ENCODE assay signal across 8 cellular contexts in genomic region chr13:20704459-20705069, GRCh38. TPM values are rescaled to one million over a fixed set of nuclear protein-coding genes. Genes with fewer than 3 reads are reported as not detected.
DNase-seq lines count a peak whose midpoint lies in the region; ATAC-seq, FAIRE-seq and TF ChIP-seq lines count a peak whose summit lies in the region.

No MANE protein-coding gene starts in this region.

- peak overlapping the region; percentile 44 for H3K27ac Mint-ChIP-seq in central memory CD8-positive, alpha-beta T cell (ENCODE audit: low read depth)
- H3K27ac Mint-ChIP-seq in mesothelial cell of epicardium, result peak overlapping the region; percentile 80

- CTCF ChIA-PET in A549 (lab: Yijun Ruan, JAX), result interaction anchor here (0.9 to 1.7 kb wide), 7 partner anchors 24 to 523 kb away, joined by 3 to 4 read pairs (median 3); no protein-coding TSS in a partner anchor

- H3K27me3 Mint-ChIP-seq in central memory CD8-positive, alpha-beta T cell, result peaks cover 17% of the 10 kb centered on the region
- H3K27me3 Mint-ChIP-seq in mesothelial cell of epicardium (ENCODE audit: low read depth), result peaks cover 4% of the 10 kb centered on the region

- TF ChIP-seq RAD21 in A549 (conservative IDR thresholded peaks at IDR 0.05 in 1 of 2, IDR thresholded peaks at IDR 0.05 in 1 of 2), result no peak

- no peak for TF ChIP-seq POLR2A in A549 (IDR thresholded peaks at IDR 0.05; ENCODE audit: low read length)

- TF ChIP-seq CTCF in A549 (IDR thresholded peaks at IDR 0.05), result no peak
- no peak for TF ChIP-seq CTCF in HL-60 (IDR thresholded peaks at IDR 0.05; ENCODE audit: insufficient read depth, low read length)
- TF ChIP-seq CTCF in mesothelial cell of epicardium (IDR thresholded peaks at IDR 0.05; ENCODE audit: unreplicated experiment), result peak; percentile 1

- 70% methylated on average over 8 of the region's 20 CpGs for WGBS in A549 (ENCODE audit: missing lambda C conversion rate)

- H3K9me3 ChIP-seq in A549, result no peaks in the 10 kb centered on the region

- H3K36me3 Mint-ChIP-seq in central memory CD8-positive, alpha-beta T cell (ENCODE audit: insufficient read depth), result peaks cover 7% of the 10 kb centered on the region
- no peaks in the 10 kb centered on the region for H3K36me3 Mint-ChIP-seq in mesothelial cell of epicardium

- peaks cover 6% of the 10 kb centered on the region for H3K4me1 Mint-ChIP-seq in central memory CD8-positive, alpha-beta T cell
- H3K4me1 Mint-ChIP-seq in mesothelial cell of epicardium, result peaks cover 25% of the 10 kb centered on the region

- TF ChIP-seq EP300 in A549 (IDR thresholded peaks at IDR 0.05), result no peak

- H3K4me3 ChIP-seq in A549 (peak overlapping the region; percentile 63), HL-60 (replicated peaks; ENCODE audit: insufficient read depth, low read length) (peak overlapping the region; percentile 73)

- no peak for DNase-seq in A549 (ENCODE audit: low read depth in 1 of 2, low spot score in 1 of 2)
- no peak for DNase-seq in HL-60 (ENCODE audit: low read depth in 1 of 2, low spot score in 1 of 2)
- no peak for DNase-seq in central memory CD8-positive, alpha-beta T cell (ENCODE audit: low spot score in 2 of 2)
- no peak for DNase-seq in mesothelial cell of epicardium (ENCODE audit: low spot score in 2 of 2, unreplicated experiment in 2 of 2)
- DNase-seq in dedifferentiated amniotic fluid mesenchymal stem cell (ENCODE audit: extremely low spot score), result no peak

- no peaks in the 10 kb centered on the region for H3K27me3 ChIP-seq in HL-60 (ENCODE audit: insufficient read depth, poor library complexity, severe bottlenecking)

- H3K27ac ChIP-seq in A549 (peak overlapping the region in 1 of 2 experiments; percentile 96; a peak in 3 of 6 replicates), HL-60 (replicated peaks) (no peak overlapping the region)

- H3K4me2 ChIP-seq in A549, result peak overlapping the region; percentile 80; the same call in 2 of the 3 replicates

- no peak for FAIRE-seq in A549 (lab: Jason Lieb, UNC)

- H3K4me1 ChIP-seq in A549, result peaks cover 16% of the 10 kb centered on the region

- POLR2A ChIA-PET in A549 (lab: Yijun Ruan, JAX), result no interaction called here

- H3K4me3 Mint-ChIP-seq in central memory CD8-positive, alpha-beta T cell, result peak overlapping the region; percentile 72
- H3K4me3 Mint-ChIP-seq in mesothelial cell of epicardium, result peak overlapping the region; percentile 69

- ATAC-seq in A549 (peak; percentile 42 to 58), HG03442 (IDR thresholded peaks at IDR 0.05; ENCODE audit: unreplicated experiment) (no peak), GM19035 (IDR thresholded peaks at IDR 0.05; ENCODE audit: unreplicated experiment) (no peak), HG03135 (IDR thresholded peaks at IDR 0.05; ENCODE audit: unreplicated experiment) (no peak)
- ATAC-seq in central memory CD8-positive, alpha-beta T cell (replicated peaks; ENCODE audit: extremely low read depth, poor library complexity, severe bottlenecking), result no peak

- no peaks in the 10 kb centered on the region for H3K9me3 Mint-ChIP-seq in central memory CD8-positive, alpha-beta T cell
- no peaks in the 10 kb centered on the region for H3K9me3 Mint-ChIP-seq in mesothelial cell of epicardium

TF ChIP-seq in A549, 52 proteins besides CTCF, POLR2A, EP300 and RAD21:
- TF ChIP-seq TP53 (CRISPR knock-in tag; IDR thresholded peaks at IDR 0.05) (no peak), RNF2 (IDR thresholded peaks at IDR 0.05; ENCODE audit: borderline replicate concordance, low read depth) (no peak), JUNB (IDR thresholded peaks at IDR 0.05) (no peak), RFX5 (IDR thresholded peaks at IDR 0.05) (no peak), KDM5A (IDR thresholded peaks at IDR 0.05) (no peak), HOXB5 (CRISPR knock-in tag; IDR thresholded peaks at IDR 0.05) (no peak), NR3C1 (IDR thresholded peaks at IDR 0.05) (no peak), FOSL2 (IDR thresholded peaks at IDR 0.05) (no peak), FOSL2 (CRISPR knock-in tag; IDR thresholded peaks at IDR 0.05) (no peak), RARB (CRISPR knock-in tag; IDR thresholded peaks at IDR 0.05) (no peak), MAZ (IDR thresholded peaks at IDR 0.05; ENCODE audit: borderline replicate concordance, low read depth, low read length) (no peak), JUN (IDR thresholded peaks at IDR 0.05) (no peak), SREBF2 (IDR thresholded peaks at IDR 0.05) (no peak), KDM1A (IDR thresholded peaks at IDR 0.05; ENCODE audit: low read depth) (no peak), RCOR1 (IDR thresholded peaks at IDR 0.05; ENCODE audit: low read depth, low read length) (no peak), EHMT2 (IDR thresholded peaks at IDR 0.05; ENCODE audit: low read depth) (no peak), ESRRA (IDR thresholded peaks at IDR 0.05; ENCODE audit: borderline replicate concordance, low read length) (no peak)
- TF ChIP-seq, protein P1, sequence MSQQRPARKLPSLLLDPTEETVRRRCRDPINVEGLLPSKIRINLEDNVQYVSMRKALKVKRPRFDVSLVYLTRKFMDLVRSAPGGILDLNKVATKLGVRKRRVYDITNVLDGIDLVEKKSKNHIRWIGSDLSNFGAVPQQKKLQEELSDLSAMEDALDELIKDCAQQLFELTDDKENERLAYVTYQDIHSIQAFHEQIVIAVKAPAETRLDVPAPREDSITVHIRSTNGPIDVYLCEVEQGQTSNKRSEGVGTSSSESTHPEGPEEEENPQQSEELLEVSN (IDR thresholded peaks at IDR 0.05; ENCODE audit: borderline replicate concordance, low read depth), result no peak
- TF ChIP-seq, protein P2, sequence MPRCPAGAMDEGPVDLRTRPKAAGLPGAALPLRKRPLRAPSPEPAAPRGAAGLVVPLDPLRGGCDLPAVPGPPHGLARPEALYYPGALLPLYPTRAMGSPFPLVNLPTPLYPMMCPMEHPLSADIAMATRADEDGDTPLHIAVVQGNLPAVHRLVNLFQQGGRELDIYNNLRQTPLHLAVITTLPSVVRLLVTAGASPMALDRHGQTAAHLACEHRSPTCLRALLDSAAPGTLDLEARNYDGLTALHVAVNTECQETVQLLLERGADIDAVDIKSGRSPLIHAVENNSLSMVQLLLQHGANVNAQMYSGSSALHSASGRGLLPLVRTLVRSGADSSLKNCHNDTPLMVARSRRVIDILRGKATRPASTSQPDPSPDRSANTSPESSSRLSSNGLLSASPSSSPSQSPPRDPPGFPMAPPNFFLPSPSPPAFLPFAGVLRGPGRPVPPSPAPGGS (IDR thresholded peaks at IDR 0.05), result no peak

RNA-seq across cellular contexts. Expression of gene IL17D, which starts 1.1 kb away (rescaled TPM):
- polyA plus RNA-seq in A549 (2011; rRNA removed) (0.30 and 0.32 TPM in 2 replicates), A549 (2017; fragmentation: RNase III; extraction: RNeasy Plus Mini Kit Qiagen cat#74134 plus additional on column Dnase treatment) (0.38 to 0.67 TPM (median 0.44 TPM) in 3 replicates)
- 0.33 and 0.74 TPM in 2 replicates for polyA plus RNA-seq in A549 (2012; cell fraction: cytosol; rRNA removed)
- 0.48 and 0.67 TPM in 2 replicates for polyA plus RNA-seq in A549 (2012; cell fraction: nucleus; rRNA removed)
- not detected in 2 replicates for polyA minus RNA-seq in A549 (2011; rRNA and poly(A)+ RNA removed)
- 5.4 to 6.2 TPM (median 5.9 TPM) in 3 replicates for total RNA-seq in mesothelial cell of epicardium

Comparison
In these comparisons a context has a peak if more than half of its experiments do, and no peak if none do; other contexts are left out.
1. ATAC-seq: peak in A549 (2 of 2); none in central memory CD8-positive, alpha-beta T cell (single experiment), HG03442 (single experiment), GM19035 (single experiment) and HG03135 (single experiment).